In the genomic region with DNA sequence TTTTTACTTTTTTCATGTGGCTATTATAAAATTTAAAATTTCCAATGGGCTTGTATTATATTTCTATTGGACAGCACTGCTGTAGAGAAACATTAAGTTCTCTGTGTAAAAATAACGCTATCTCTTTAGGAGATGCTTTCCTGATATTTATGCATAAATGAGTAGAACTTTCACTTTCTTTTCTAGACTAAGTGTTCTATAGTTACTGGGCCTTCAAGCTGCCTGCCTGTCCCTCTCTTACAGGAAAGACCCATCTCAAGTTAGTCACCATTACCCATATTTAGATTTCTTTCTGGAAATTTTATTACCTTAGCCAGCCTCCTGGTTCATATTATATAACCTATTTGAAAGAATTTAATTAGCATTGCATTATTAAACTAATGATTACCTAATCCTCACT, we compare ENCODE assay signal across 10 cellular contexts. TPM values are rescaled to one million over a fixed set of nuclear protein-coding genes. Genes with fewer than 3 reads are reported as not detected.
DNase-seq lines count a peak whose midpoint lies in the region; ATAC-seq and TF ChIP-seq lines count a peak whose summit lies in the region.
"Had no signal": no experiment of that assay in that cellular context is flagged by ENCODE, and none has a peak within 500 bp of the region (broad histone marks: within the 10 kb centered on the region; RNA-seq: fewer than 3 reads in every experiment).

No MANE protein-coding gene starts in this region.

- no peaks in the 10 kb centered on the region for H3K9me3 Mint-ChIP-seq in activated CD4-positive, alpha-beta T cell treated with anti-CD3 and anti-CD28 coated beads for 36 hours (ENCODE audit: low read depth)
- H3K9me3 Mint-ChIP-seq in activated CD8-positive, alpha-beta T cell treated with anti-CD3 and anti-CD28 coated beads for 36 hours: no peaks in the 10 kb centered on the region
- H3K9me3 Mint-ChIP-seq: type B pancreatic cell had no signal

- POLR2A ChIA-PET in activated CD4-positive, alpha-beta T cell treated with anti-CD3 and anti-CD28 coated beads for 36 hours (lab: Charles Lee): no interaction called here
- POLR2A ChIA-PET in activated CD8-positive, alpha-beta T cell treated with anti-CD3 and anti-CD28 coated beads for 36 hours (lab: Charles Lee): interaction anchor here (1.2 kb wide), 1 partner anchor 8 kb away, joined by 3 read pairs; no protein-coding TSS in a partner anchor

- peaks cover 23% of the 10 kb centered on the region for H3K36me3 Mint-ChIP-seq in activated CD4-positive, alpha-beta T cell treated with anti-CD3 and anti-CD28 coated beads for 36 hours (ENCODE audit: low read depth)
- H3K36me3 Mint-ChIP-seq in activated CD8-positive, alpha-beta T cell treated with anti-CD3 and anti-CD28 coated beads for 36 hours (ENCODE audit: low read depth): peaks cover 63% of the 10 kb centered on the region
- H3K36me3 Mint-ChIP-seq: type B pancreatic cell had no signal

- TF ChIP-seq CTCF in activated CD8-positive, alpha-beta T cell treated with anti-CD3 and anti-CD28 coated beads for 36 hours (IDR thresholded peaks at IDR 0.05): no peak

- peaks cover 65% of the 10 kb centered on the region for H3K4me1 Mint-ChIP-seq in activated CD4-positive, alpha-beta T cell treated with anti-CD3 and anti-CD28 coated beads for 36 hours
- H3K4me1 Mint-ChIP-seq in activated CD8-positive, alpha-beta T cell treated with anti-CD3 and anti-CD28 coated beads for 36 hours (ENCODE audit: low read depth): peaks cover 50% of the 10 kb centered on the region

- intact Hi-C loops in activated CD4-positive, alpha-beta T cell treated with anti-CD3 and anti-CD28 coated beads for 36 hours (cut with DNase I, micrococcal nuclease): loop anchor here (10.0 kb wide), 3 partner anchors 223 to 1337 kb away; a partner anchor contains a TSS
- intact Hi-C loops in activated CD8-positive, alpha-beta T cell treated with anti-CD3 and anti-CD28 coated beads for 36 hours (cut with micrococcal nuclease): no loop called here

- peak overlapping the region; percentile 5 for H3K27ac Mint-ChIP-seq in activated CD4-positive, alpha-beta T cell treated with anti-CD3 and anti-CD28 coated beads for 36 hours
- peak overlapping the region; percentile 59 for H3K27ac Mint-ChIP-seq in activated CD8-positive, alpha-beta T cell treated with anti-CD3 and anti-CD28 coated beads for 36 hours
- H3K27ac Mint-ChIP-seq: type B pancreatic cell had no signal

- CTCF ChIA-PET in activated CD4-positive, alpha-beta T cell treated with anti-CD3 and anti-CD28 coated beads for 36 hours (lab: Charles Lee): interaction anchor here (1.0 to 1.3 kb wide), 3 partner anchors 8 to 481 kb away, joined by 3 read pairs; no protein-coding TSS in a partner anchor
- CTCF ChIA-PET in activated CD8-positive, alpha-beta T cell treated with anti-CD3 and anti-CD28 coated beads for 36 hours (lab: Charles Lee): interaction anchor here (1.6 kb wide), 1 partner anchor 357 kb away, joined by 7 read pairs; no protein-coding TSS in a partner anchor

- peak; percentile 34 for ATAC-seq in activated CD4-positive, alpha-beta T cell treated with anti-CD3 and anti-CD28 coated beads for 36 hours
- ATAC-seq in HG03060 (IDR thresholded peaks at IDR 0.05; ENCODE audit: low read depth, unreplicated experiment): peak; percentile 29
- ATAC-seq in activated CD8-positive, alpha-beta T cell treated with anti-CD3 and anti-CD28 coated beads for 36 hours: peak; percentile 28
- ATAC-seq in stimulated activated naive CD8-positive, alpha-beta T cell treated with anti-CD3 and anti-CD28 coated beads, Interleukin-15, Interleukin-2, amounts not matched to agents 100 U/mL and 50 U/mL, for 24 hours: peak; percentile 25

- peak; percentile 22 for DNase-seq in activated CD4-positive, alpha-beta T cell treated with anti-CD3 and anti-CD28 coated beads for 36 hours
- DNase-seq in activated CD4-positive, alpha-beta T cell treated with anti-CD3 and anti-CD28 coated beads for 4 hours: no peak
- peak; percentile 39 for DNase-seq in activated CD8-positive, alpha-beta T cell treated with anti-CD3 and anti-CD28 coated beads for 36 hours
- no peak for DNase-seq in stimulated activated naive CD8-positive, alpha-beta T cell treated with anti-CD3 and anti-CD28 coated beads, Interleukin-15, Interleukin-2, amounts not matched to agents 100 U/mL and 50 U/mL, for 24 hours
- DNase-seq in AML-193 (lab: John Stamatoyannopoulos, UW): no peak
- DNase-seq in NCI-H526 treated with DMSO at 0.1 percent for 48 hours (lab: John Stamatoyannopoulos, UW): no peak
- DNase-seq in NCI-H1417 (lab: John Stamatoyannopoulos, UW): no peak
- DNase-seq: kidney glomerular epithelial cell had no signal

- H3K4me3 Mint-ChIP-seq in activated CD4-positive, alpha-beta T cell treated with anti-CD3 and anti-CD28 coated beads for 36 hours: no peak overlapping the region
- H3K4me3 Mint-ChIP-seq in activated CD8-positive, alpha-beta T cell treated with anti-CD3 and anti-CD28 coated beads for 36 hours: peak overlapping the region; percentile 42
- H3K4me3 Mint-ChIP-seq: type B pancreatic cell had no signal

- H3K27me3 Mint-ChIP-seq in activated CD4-positive, alpha-beta T cell treated with anti-CD3 and anti-CD28 coated beads for 36 hours: no peaks in the 10 kb centered on the region
- H3K27me3 Mint-ChIP-seq in activated CD8-positive, alpha-beta T cell treated with anti-CD3 and anti-CD28 coated beads for 36 hours: no peaks in the 10 kb centered on the region

RNA-seq across cellular contexts. Expression of a gene that starts 4.8 kb away (rescaled TPM):
- 10 to 100 TPM; 27.7 to 33.6 TPM for total RNA-seq in activated CD4-positive, alpha-beta T cell treated with anti-CD3 and anti-CD28 coated beads for 36 hours
- 10 to 100 TPM; 61.6 to 64.5 TPM for total RNA-seq in activated CD8-positive, alpha-beta T cell treated with anti-CD3 and anti-CD28 coated beads for 36 hours

Comparison
In these comparisons a context has a peak if more than half of its experiments do, and no peak if none do; other contexts are left out.
1. DNase-seq: peak in activated CD4-positive, alpha-beta T cell treated with anti-CD3 and anti-CD28 coated beads for 36 hours (single experiment) and activated CD8-positive, alpha-beta T cell treated with anti-CD3 and anti-CD28 coated beads for 36 hours (single experiment); none in activated CD4-positive, alpha-beta T cell treated with anti-CD3 and anti-CD28 coated beads for 4 hours (0 of 2), stimulated activated naive CD8-positive, alpha-beta T cell treated with anti-CD3 and anti-CD28 coated beads, Interleukin-15, Interleukin-2, amounts not matched to agents 100 U/mL and 50 U/mL, for 24 hours (single experiment), AML-193 (0 of 2), NCI-H526 treated with DMSO at 0.1 percent for 48 hours (single experiment) and NCI-H1417 (0 of 3).
2. Peak in every context shown above with its lines, with median percentiles within 50 percentile points of each other: ATAC-seq.